Comparison of ENCODE assay signal across 31 cellular contexts in genomic region chr4:115485402-115485801, GRCh38.
"Had no signal": no experiment of that assay in that cellular context is flagged by ENCODE, and none has a peak within 500 bp of the region (broad histone marks: within the 10 kb centered on the region; RNA-seq: fewer than 3 reads in every experiment).

No MANE protein-coding gene starts in this region.

- H3K9me3 ChIP-seq: MG63 had no signal

- H3K36me3 ChIP-seq: MG63, SJCRH30 had no signal

- DNase-seq: MG63, NCI-H1048, NCI-H1092 treated with DMSO at 0.1 percent for 48 hours, NCI-H1105 treated with DMSO at 0.1 percent for 48 hours, NCI-H1417, NCI-H1436, NCI-H146, NCI-H1694, NCI-H187, NCI-H1930, NCI-H2029 treated with DMSO at 0.1 percent for 48 hours, NCI-H2081 treated with DMSO at 0.1 percent for 48 hours, NCI-H2107, NCI-H2171, NCI-H226, NCI-H446 treated with DMSO at 0.1 percent for 48 hours, NCI-H510A, NCI-H524, NCI-H526, NCI-H69, NCI-H748 treated with DMSO at 0.1 percent for 48 hours, PC-9, SHP77, SIG-M5, SJCRH30 had no signal

- H2AFZ ChIP-seq: PC-9 had no signal

- H3K4me1 ChIP-seq: SJCRH30 had no signal

- H3K4me3 ChIP-seq: MG63, PC-9, SJCRH30, SK-N-MC had no signal

- H3K27ac ChIP-seq: PC-9, RWPE1, SJCRH30, SK-N-MC had no signal

- ATAC-seq: Panc1, Right ventricle myocardium inferior, SK-N-SH treated with all-trans-retinoic acid at 6 μM for 48 hours had no signal

- H3K27me3 ChIP-seq: MG63, SJCRH30 had no signal

- H3K4me2 ChIP-seq: PC-9 had no signal

- FAIRE-seq: RCC 7860 had no signal
